Comparison of ENCODE assay signal across 7 cellular contexts in genomic region chr2:138373993-138374408, GRCh38.
DNase-seq lines count a peak whose midpoint lies in the region; ATAC-seq and TF ChIP-seq lines count a peak whose summit lies in the region.

No MANE protein-coding gene starts in this region.

- DNase-seq in GM10248 (ENCODE audit: extremely low spot score) (peak; percentile 16), NCI-H526 treated with DMSO at 0.1 percent for 48 hours (lab: John Stamatoyannopoulos, UW) (peak; percentile 51), colonic mucosa (no peak), mucosa of descending colon (peak in 1 of 3 donors; percentile 31)

- H3K27ac ChIP-seq in colonic mucosa = no peak overlapping the region

- H3K27me3 ChIP-seq in colonic mucosa = no peaks in the 10 kb centered on the region

- H3K4me3 ChIP-seq in colonic mucosa (no peak overlapping the region), mucosa of descending colon (no peak overlapping the region)

- H3K9me3 ChIP-seq in colonic mucosa = no peaks in the 10 kb centered on the region
- no peaks in the 10 kb centered on the region for H3K9me3 ChIP-seq in mucosa of descending colon

- TF ChIP-seq CTCF in GM10248 (IDR thresholded peaks at IDR 0.05; ENCODE audit: control extremely low read depth, extremely low read depth, low read depth, missing control alignments) = peak; percentile 57
- peak; percentile 42 for TF ChIP-seq CTCF in colonic mucosa (IDR thresholded peaks at IDR 0.05)
- TF ChIP-seq CTCF in mucosa of descending colon (IDR thresholded peaks at IDR 0.05) = no peak

- POLR2A ChIA-PET in GM10248 (lab: Yijun Ruan, JAX) = no interaction called here

- ATAC-seq in HG02678 (IDR thresholded peaks at IDR 0.05; ENCODE audit: unreplicated experiment) = peak; percentile 66
- peak; percentile 48 for ATAC-seq in mucosa of descending colon
- no peak for ATAC-seq in GM18505 (IDR thresholded peaks at IDR 0.05; ENCODE audit: unreplicated experiment)
- ATAC-seq in HG02759 (IDR thresholded peaks at IDR 0.05; ENCODE audit: unreplicated experiment) = no peak

- H3K36me3 ChIP-seq in colonic mucosa (no peaks in the 10 kb centered on the region), mucosa of descending colon (ENCODE audit: low read depth) (no peaks in the 10 kb centered on the region)

- intact Hi-C loops in colonic mucosa (cut with DNase I) = loop anchor here (10.0 kb wide), 1 partner anchor 459 kb away; no protein-coding TSS in a partner anchor
- intact Hi-C loops in mucosa of descending colon (cut with DNase I, micrococcal nuclease) = loop anchor here in 1 of 2 donors (5.0 kb wide), 1 partner anchor 192 kb away; no protein-coding TSS in a partner anchor

- no peak overlapping the region for H3K9ac ChIP-seq in colonic mucosa (ENCODE audit: low read depth in 2 of 2, low read length in 2 of 2)

- TF ChIP-seq POLR2A in GM18505 (IDR thresholded peaks at IDR 0.05; ENCODE audit: borderline replicate concordance, extremely low read depth, insufficient read depth, insufficient read length) = no peak

- H3K4me1 ChIP-seq in colonic mucosa (no peaks in the 10 kb centered on the region), mucosa of descending colon (ENCODE audit: low read depth) (no peaks in the 10 kb centered on the region)

- CTCF ChIA-PET in GM10248 (lab: Yijun Ruan, JAX) = interaction anchor here (0.6 to 2.9 kb wide), 15 partner anchors 8 to 502 kb away, joined by 3 to 14 read pairs (median 3); no protein-coding TSS in a partner anchor

Comparison
In these comparisons a context has a peak if more than half of its experiments do, and no peak if none do; other contexts are left out.
1. ATAC-seq: peak in HG02678 (single experiment) and mucosa of descending colon (single experiment); none in GM18505 (single experiment) and HG02759 (single experiment).